ENCODE assay signal across 2 cellular contexts in genomic region chr6:28021011-28021410, GRCh38. TPM values are rescaled to one million over a fixed set of nuclear protein-coding genes. Genes with fewer than 3 reads are reported as not detected.
DNase-seq lines count a peak whose midpoint lies in the region; ATAC-seq, FAIRE-seq and TF ChIP-seq lines count a peak whose summit lies in the region.
"Not testable (repeated sequence)": the region's sequence is repeated elsewhere in the genome, so short reads cannot be mapped to it uniquely, and the experiment has no call there.

No MANE protein-coding gene starts in this region.

- not testable (repeated sequence) for TF ChIP-seq RAD21 in K562 (CRISPR knock-in tag; conservative IDR thresholded peaks at IDR 0.05 in 1 of 2, IDR thresholded peaks at IDR 0.05 in 1 of 2); HepG2 (CRISPR knock-in tag; IDR thresholded peaks at IDR 0.05)

- H3K27ac ChIP-seq in K562 (ENCODE audit: extremely low read depth, low read depth, low read length); HepG2 (ENCODE audit: extremely low read length, insufficient read depth, low read length): not testable (repeated sequence)

- not testable (repeated sequence) for TF ChIP-seq EP300 in K562 (IDR thresholded peaks at IDR 0.05; ENCODE audit: low read length); HepG2 (IDR thresholded peaks at IDR 0.05; ENCODE audit: low read depth in 2 of 2, low read length in 2 of 2); HepG2 (CRISPR knock-in tag; IDR thresholded peaks at IDR 0.05; ENCODE audit: borderline replicate concordance)

- intact Hi-C loops in K562 (cut with micrococcal nuclease); HepG2 (cut with micrococcal nuclease; ENCODE audit: unreplicated experiment): not testable (repeated sequence)

- not testable (repeated sequence) for H3K79me2 ChIP-seq in K562 (ENCODE audit: control insufficient read depth, insufficient read depth, low read length); HepG2 (ENCODE audit: insufficient read depth, low read length)

- TF ChIP-seq CTCF in K562 (IDR thresholded peaks at IDR 0.05 in 2 of 3, conservative IDR thresholded peaks at IDR 0.05 in 1 of 3; ENCODE audit: insufficient read depth in 2 of 3, low read depth in 1 of 3, low read length in 3 of 3); HepG2 (CRISPR knock-in tag; IDR thresholded peaks at IDR 0.05): not testable (repeated sequence)

- not testable (repeated sequence) for H2AFZ ChIP-seq in K562 (ENCODE audit: low read depth, low read length); HepG2 (ENCODE audit: low read length)

- POLR2A ChIA-PET in K562 (lab: Yijun Ruan, JAX); HepG2 (lab: Yijun Ruan, JAX): not testable (repeated sequence)

- not testable (repeated sequence) for H4K20me1 ChIP-seq in K562 (replicated peaks; ENCODE audit: control insufficient read depth, insufficient read depth, low read length); HepG2 (ENCODE audit: insufficient read depth, low read length)

- not testable (repeated sequence) for ATAC-seq in K562, HepG2

- not testable (repeated sequence) for FAIRE-seq in K562 (lab: Jason Lieb, UNC); HepG2 (lab: Jason Lieb, UNC)

- H3K9me1 ChIP-seq in K562 (ENCODE audit: control insufficient read depth, insufficient read depth, low read length): not testable (repeated sequence)

- WGBS in K562 (ENCODE audit: insufficient coverage, low coverage, missing lambda C conversion rate): 34% methylated on average over 4 of the region's 12 CpGs
- 42% methylated on average over 9 of the region's 12 CpGs for WGBS in HepG2 (ENCODE audit: low lambda C conversion rate)

- not testable (repeated sequence) for H3K36me3 ChIP-seq in K562 (ENCODE audit: control insufficient read depth, insufficient read depth, low read length); HepG2 (replicated peaks in 1 of 2; ENCODE audit: control insufficient read depth in 1 of 2, insufficient read depth in 2 of 2, low read length in 2 of 2)

- H3K9ac ChIP-seq in K562 (ENCODE audit: insufficient read depth in 1 of 2, low read depth in 2 of 2, low read length in 2 of 2); HepG2 (ENCODE audit: insufficient read depth, low read depth, low read length): not testable (repeated sequence)

- DNase-seq in K562 (ENCODE audit: extremely low read depth in 1 of 4, low spot score in 3 of 4); HepG2 (ENCODE audit: low spot score): not testable (repeated sequence)

- CTCF ChIA-PET in K562 (lab: Yijun Ruan, JAX; ENCODE audit: low intra/inter-chr PET ratio); HepG2 (lab: Yijun Ruan, JAX; ENCODE audit: low intra/inter-chr PET ratio, low total read pairs): not testable (repeated sequence)

- not testable (repeated sequence) for H3K4me3 ChIP-seq in K562; HepG2 (replicated peaks in 1 of 3; ENCODE audit: insufficient read depth in 1 of 3, low read depth in 2 of 3, low read length in 3 of 3)

- not testable (repeated sequence) for H3K9me3 ChIP-seq in K562 (replicated peaks; ENCODE audit: control insufficient read depth, insufficient read depth, low read depth, low read length); HepG2 (ENCODE audit: low read length)

- H3K4me2 ChIP-seq in K562 (ENCODE audit: insufficient read depth, low read length); HepG2 (ENCODE audit: low read depth, low read length): not testable (repeated sequence)

- not testable (repeated sequence) for BruUV-seq in K562 (replicated peaks; lab: Mats Ljungman, UMichigan); HepG2 (replicated peaks; lab: Mats Ljungman, UMichigan)

- TF ChIP-seq POLR2A in K562 (conservative IDR thresholded peaks at IDR 0.05); HepG2 (IDR thresholded peaks at IDR 0.05; ENCODE audit: insufficient read depth in 1 of 2, low read depth in 2 of 2, low read length in 2 of 2): not testable (repeated sequence)

- not testable (repeated sequence) for H3K27me3 ChIP-seq in K562 (ENCODE audit: control insufficient read depth in 2 of 2, insufficient read depth in 2 of 2, low read length in 2 of 2); HepG2 (ENCODE audit: control insufficient read depth in 1 of 2, insufficient read depth in 2 of 2, low read length in 2 of 2)

- in situ Hi-C loops in K562 (cut with MboI); HepG2 (cut with HindIII; ENCODE audit: extremely low pct_ligation_motif_present, low pct_unique_long_range_greater_than_20kb): not testable (repeated sequence)

- not testable (repeated sequence) for H3K4me1 ChIP-seq in K562 (replicated peaks in 1 of 2; ENCODE audit: control insufficient read depth in 2 of 2, insufficient read depth in 2 of 2, low read length in 2 of 2); HepG2 (ENCODE audit: insufficient read depth, low read length)

TF ChIP-seq in K562, 482 proteins besides CTCF, POLR2A, EP300 and RAD21:
- TF ChIP-seq EGR1 (conservative IDR thresholded peaks at IDR 0.05): 0 out of 2 replicates have a peak, but pooled peaks have one; percentile 36

TF ChIP-seq in HepG2, 621 proteins besides CTCF, POLR2A, EP300 and RAD21 (continues in another document):
- peak; percentile 92 for TF ChIP-seq ZNF281 (CRISPR knock-in tag; IDR thresholded peaks at IDR 0.05; ENCODE audit: borderline replicate concordance)

RNA-seq across cellular contexts. Expression of gene ZNF165, which starts 59.4 kb away (rescaled TPM):
- 1.3 and 1.5 TPM in 2 replicates for total RNA-seq in K562 (2011; cell fraction: chromatin; rRNA removed; ENCODE audit: low replicate concordance)
- 1.2 and 1.5 TPM in 2 replicates for total RNA-seq in K562 (2011; cell fraction: nucleolus; rRNA removed)
- 1.8 and 2.4 TPM in 2 replicates for total RNA-seq in K562 (2011; cell fraction: nucleoplasm; rRNA removed)
- 1.2 and 1.5 TPM in 2 replicates for total RNA-seq in K562 (2014; rRNA removed)
- total RNA-seq in K562 (2014; rRNA removed; fragmentation: Illumina TruSeq; extraction: Trizol): 1.7 and 2.1 TPM in 2 replicates
- total RNA-seq in K562 (2015; rRNA removed; fragmentation: Illumina TruSeq; extraction: Trizol): 2.1 and 2.3 TPM in 2 replicates
- 1.1 and 1.2 TPM in 2 replicates for total RNA-seq in K562 (2021)
- 1.0 and 1.2 TPM in 2 replicates for polyA plus RNA-seq in K562 (2011; rRNA removed)
- polyA plus RNA-seq in K562 (2011; cell fraction: cytosol; rRNA removed): 0.36 and 0.41 TPM in 2 replicates
- 1.1 and 1.9 TPM in 2 replicates for polyA plus RNA-seq in K562 (2011; cell fraction: nucleus; rRNA removed)
- polyA plus RNA-seq in K562 (2012): 0.99 and 1.8 TPM in 2 replicates
- polyA plus RNA-seq in K562 (2014; fragmentation: Illumina TruSeq; extraction: Trizol): 1.0 and 1.3 TPM in 2 replicates
- 1 to 10 TPM; 2.5 to 3.6 TPM for polyA plus RNA-seq in K562 (2014; fragmentation: Nextera tagmentation; extraction: Ambion mirVana)
- 0.82 and 1.2 TPM in 2 replicates for polyA plus RNA-seq in K562 (2014; rRNA removed)
- 1.3 and 2.2 TPM in 2 replicates for polyA minus RNA-seq in K562 (2011; rRNA and poly(A)+ RNA removed)
- polyA minus RNA-seq in K562 (2011; cell fraction: cytosol; rRNA and poly(A)+ RNA removed): not detected in 2 replicates
- polyA minus RNA-seq in K562 (2011; cell fraction: nucleus; rRNA and poly(A)+ RNA removed): 1.2 and 3.4 TPM in 2 replicates
- 8.6 and 11.2 TPM in 2 replicates for total RNA-seq in HepG2 (2016; rRNA removed; fragmentation: Illumina TruSeq; extraction: Trizol)
- 3.4 TPM in 2 replicates for total RNA-seq in HepG2 (2016; cell fraction: cytosol; rRNA removed; fragmentation: Illumina TruSeq; extraction: Trizol; ENCODE audit: low read depth)
- 7.8 and 10.0 TPM in 2 replicates for total RNA-seq in HepG2 (2016; cell fraction: insoluble cytoplasmic fraction; rRNA removed; fragmentation: Illumina TruSeq; extraction: Trizol)
- 6.8 TPM in 2 replicates for total RNA-seq in HepG2 (2016; cell fraction: membrane; rRNA removed; fragmentation: Illumina TruSeq; extraction: Trizol)
- 8.8 and 9.5 TPM in 2 replicates for total RNA-seq in HepG2 (2016; cell fraction: nucleus; rRNA removed; fragmentation: Illumina TruSeq; extraction: Trizol)
- polyA plus RNA-seq in HepG2 (2011; rRNA removed): 0.58 and 0.78 TPM in 2 replicates
- 0.34 and 0.64 TPM in 2 replicates for polyA plus RNA-seq in HepG2 (2011; cell fraction: cytosol; rRNA removed)
- polyA plus RNA-seq in HepG2 (2011; cell fraction: nucleus; rRNA removed): 1.0 and 1.1 TPM in 2 replicates
- polyA plus RNA-seq in HepG2 (2012): 2.0 and 2.7 TPM in 2 replicates
- 1.1 and 1.2 TPM in 2 replicates for polyA plus RNA-seq in HepG2 (2016; cell fraction: cytosol; fragmentation: Illumina TruSeq; extraction: Trizol; ENCODE audit: low read depth)
- 6.7 and 7.0 TPM in 2 replicates for polyA plus RNA-seq in HepG2 (2016; cell fraction: insoluble cytoplasmic fraction; fragmentation: Illumina TruSeq; extraction: Trizol; ENCODE audit: low read depth)
- 2.2 and 2.4 TPM in 2 replicates for polyA plus RNA-seq in HepG2 (2016; cell fraction: membrane; fragmentation: Illumina TruSeq; extraction: Trizol; ENCODE audit: low read depth)
- polyA plus RNA-seq in HepG2 (2016; cell fraction: nucleus; fragmentation: Illumina TruSeq; extraction: Trizol; ENCODE audit: insufficient read depth, low read depth): 6.5 and 7.8 TPM in 2 replicates
- polyA minus RNA-seq in HepG2 (2011; rRNA and poly(A)+ RNA removed; ENCODE audit: low replicate concordance): 1.0 and 1.1 TPM in 2 replicates
- 1.1 and 1.4 TPM in 2 replicates for polyA minus RNA-seq in HepG2 (2011; cell fraction: cytosol; rRNA and poly(A)+ RNA removed)
- 4.2 and 5.6 TPM in 2 replicates for polyA minus RNA-seq in HepG2 (2011; cell fraction: nucleus; rRNA and poly(A)+ RNA removed)
